ENCODE assay signal across 8 cellular contexts in genomic region chr17:81285179-81285878, GRCh38. TPM values are rescaled to one million over a fixed set of nuclear protein-coding genes. Genes with fewer than 3 reads are reported as not detected.
DNase-seq lines count a peak whose midpoint lies in the region; ATAC-seq and TF ChIP-seq lines count a peak whose summit lies in the region.

No MANE protein-coding gene starts in this region.

- no peak for TF ChIP-seq POLR2A in right lobe of liver (IDR thresholded peaks at IDR 0.05)

- H3K36me3 ChIP-seq in right lobe of liver (peaks cover 0 to 60% (median 17%) of the 10 kb centered on the region in 4 donors), smooth muscle cell (ENCODE audit: low read depth) (no peaks in the 10 kb centered on the region)

- peak overlapping the region; percentile 31 to 80 (median 59) for H3K27ac ChIP-seq in right lobe of liver
- no peak overlapping the region for H3K27ac ChIP-seq in smooth muscle cell (ENCODE audit: low read depth)

- H3K9ac ChIP-seq in smooth muscle cell (ENCODE audit: low read depth): no peak overlapping the region

- 20% methylated on average over 1 of the region's 37 CpGs for WGBS in right lobe of liver (ENCODE audit: insufficient coverage, low coverage, low lambda C conversion rate, missing lambda C conversion rate)
- WGBS in smooth muscle cell (ENCODE audit: low lambda C conversion rate): 80% methylated on average over 31 of the region's 37 CpGs

- H3F3A ChIP-seq in smooth muscle cell (ENCODE audit: low read depth): no peaks in the 10 kb centered on the region

- ATAC-seq in right lobe of liver (peak; percentile 80 to 88 (median 81)), GM21786 (IDR thresholded peaks at IDR 0.05; ENCODE audit: unreplicated experiment) (no peak)

- no peaks in the 10 kb centered on the region for H3K27me3 ChIP-seq in right lobe of liver
- no peaks in the 10 kb centered on the region for H3K27me3 ChIP-seq in smooth muscle cell (ENCODE audit: low read depth)

- intact Hi-C loops in right lobe of liver (cut with DNase I): loop anchor here in 1 of 2 donors (10.0 kb wide), 1 partner anchor 199 kb away; no protein-coding TSS in a partner anchor

- TF ChIP-seq CTCF in right lobe of liver (IDR thresholded peaks at IDR 0.05) (no peak), smooth muscle cell (IDR thresholded peaks at IDR 0.05; ENCODE audit: borderline replicate concordance, insufficient read depth, poor library complexity, severe bottlenecking) (no peak)

- H3K4me1 ChIP-seq in right lobe of liver (no peaks in the 10 kb centered on the region), smooth muscle cell (ENCODE audit: low read depth) (no peaks in the 10 kb centered on the region)

- peaks cover 30% of the 10 kb centered on the region for H3K79me2 ChIP-seq in smooth muscle cell (ENCODE audit: low read depth)

- H2AFZ ChIP-seq in smooth muscle cell (ENCODE audit: low read depth): no peak overlapping the region

- peak overlapping the region; percentile 58; the same call in 1 of the 2 replicates for H3K4me3 ChIP-seq in GM08714 (ENCODE audit: low read length)
- peak overlapping the region in 2 of 3 donors; percentile 5 to 24 for H3K4me3 ChIP-seq in right lobe of liver
- no peak overlapping the region for H3K4me3 ChIP-seq in smooth muscle cell

- H4K20me1 ChIP-seq in smooth muscle cell (ENCODE audit: low read depth): peaks cover 69% of the 10 kb centered on the region

- DNase-seq in T-helper 2 cell: peak in 4 of 5 experiments; percentile 38 to 77 (median 48)
- peak; percentile 22 for DNase-seq in astrocyte of the hippocampus (ENCODE audit: low read depth, low spot score)
- DNase-seq in right lobe of liver: peak; percentile 76 to 89 (median 85)
- DNase-seq in stimulated activated CD8-positive, alpha-beta memory T cell treated with anti-CD3 and anti-CD28 coated beads, Interleukin-15, amount 100 ng/mL, for 4 hours (ENCODE audit: low read depth in 2 of 2): peak; percentile 19 to 28
- no peak for DNase-seq in NAMALWA (ENCODE audit: low spot score)
- DNase-seq in smooth muscle cell (lab: John Stamatoyannopoulos, UW; ENCODE audit: unreplicated experiment): no peak

- no peaks in the 10 kb centered on the region for H3K9me3 ChIP-seq in right lobe of liver
- H3K9me3 ChIP-seq in smooth muscle cell (replicated peaks; ENCODE audit: low read depth): no peaks in the 10 kb centered on the region

- H3K4me2 ChIP-seq in smooth muscle cell: no peak overlapping the region

RNA-seq across cellular contexts. Expression of gene SLC38A10, which starts 9.8 kb away (rescaled TPM):
- total RNA-seq in right lobe of liver: 100 to 1,000 TPM in 1 of 6 experiments, 10 to 100 TPM in 5; 60.9 to 104 (median 86.1) TPM
- 61.4 and 61.6 TPM in 2 replicates for total RNA-seq in smooth muscle cell
- 97.1 and 98.4 TPM in 2 replicates for polyA plus RNA-seq in smooth muscle cell

RNA-seq across cellular contexts. Expression of gene NDUFAF8, which starts 46.2 kb away (rescaled TPM):
- 10 to 100 TPM; 15.7 to 35.9 (median 23.3) TPM for total RNA-seq in right lobe of liver
- 50.2 and 60.6 TPM in 2 replicates for total RNA-seq in smooth muscle cell
- 111 and 141 TPM in 2 replicates for polyA plus RNA-seq in smooth muscle cell

RNA-seq across cellular contexts. Expression of gene TEPSIN, which starts 46.5 kb away (rescaled TPM):
- total RNA-seq in right lobe of liver (10 to 100 TPM; 11.9 to 27.6 (median 18.1) TPM), smooth muscle cell (9.5 and 9.8 TPM in 2 replicates)
- polyA plus RNA-seq in smooth muscle cell: 18.6 and 23.4 TPM in 2 replicates

Comparison
In these comparisons a context has a peak if more than half of its experiments do, and no peak if none do; other contexts are left out.
1. DNase-seq: peak in T-helper 2 cell (4 of 5), astrocyte of the hippocampus (single experiment), right lobe of liver (3 of 3) and stimulated activated CD8-positive, alpha-beta memory T cell treated with anti-CD3 and anti-CD28 coated beads, Interleukin-15, amount 100 ng/mL, for 4 hours (2 of 2); none in NAMALWA (single experiment) and smooth muscle cell (single experiment).